In genomic region chr2:53787255-53787910, GRCh38 we compare ENCODE assay signal across 8 cellular contexts. TPM values are rescaled to one million over a fixed set of nuclear protein-coding genes. Genes with fewer than 3 reads are reported as not detected.
DNase-seq lines count a peak whose midpoint lies in the region; TF ChIP-seq lines count a peak whose summit lies in the region.

No MANE protein-coding gene starts in this region.

- no peaks in the 10 kb centered on the region for H3K9me2 ChIP-seq in Loucy (replicated peaks; ENCODE audit: low read depth, low read length)

- no peaks in the 10 kb centered on the region for H3K27me3 ChIP-seq in Loucy (ENCODE audit: insufficient read depth, low read length, poor library complexity, severe bottlenecking)
- H3K27me3 ChIP-seq in right atrium auricular region, result no peaks in the 10 kb centered on the region

- H3K4me1 Mint-ChIP-seq in activated naive CD8-positive, alpha-beta T cell treated with anti-CD3 and anti-CD28 coated beads for 36 hours, result peaks cover 38% of the 10 kb centered on the region

- H3K4me2 ChIP-seq in Loucy (ENCODE audit: low read depth, low read length, poor library complexity, severe bottlenecking), result peak overlapping the region; percentile 99

- no peaks in the 10 kb centered on the region for H3K9me3 Mint-ChIP-seq in activated naive CD8-positive, alpha-beta T cell treated with anti-CD3 and anti-CD28 coated beads for 36 hours

- H3K27me3 Mint-ChIP-seq in activated naive CD8-positive, alpha-beta T cell treated with anti-CD3 and anti-CD28 coated beads for 36 hours, result no peaks in the 10 kb centered on the region

- peaks cover 92% of the 10 kb centered on the region for H3K79me2 ChIP-seq in Loucy (ENCODE audit: insufficient read depth, low read length)

- peaks cover 49% of the 10 kb centered on the region for H4K20me1 ChIP-seq in Loucy (ENCODE audit: insufficient read depth, low read length, poor library complexity, severe bottlenecking)

- DNase-seq in activated T-cell treated with anti-CD3 and anti-CD28 coated beads for 4 hours, result peak; percentile 8
- DNase-seq in activated T-cell treated with anti-CD3 and anti-CD28 coated beads, Interleukin-2, amount 50 U/mL, for 1 hour, result no peak
- no peak for DNase-seq in HFF-Myc (ENCODE audit: extremely low read depth, low read depth)
- DNase-seq in activated naive CD8-positive, alpha-beta T cell treated with anti-CD3 and anti-CD28 coated beads for 36 hours, result no peak
- DNase-seq in right atrium auricular region (ENCODE audit: low spot score), result no peak
- DNase-seq in retinal pigment epithelial cell (ENCODE audit: low read depth), result no peak
- no peak for DNase-seq in activated gamma-delta T cell treated with Interleukin-2 at 50 U/mL for 16 hours

- no peaks in the 10 kb centered on the region for H3K9me3 ChIP-seq in Loucy (ENCODE audit: insufficient read depth, low read depth, low read length)
- no peaks in the 10 kb centered on the region for H3K9me3 ChIP-seq in right atrium auricular region

- peaks cover 8% of the 10 kb centered on the region for H3K36me3 Mint-ChIP-seq in activated naive CD8-positive, alpha-beta T cell treated with anti-CD3 and anti-CD28 coated beads for 36 hours

- H3K4me1 ChIP-seq in Loucy (ENCODE audit: insufficient read depth, low read length, poor library complexity, severe bottlenecking) (peaks cover 59% of the 10 kb centered on the region), right atrium auricular region (peaks cover 0 to 35% of the 10 kb centered on the region in 2 donors)

- TF ChIP-seq CTCF in HFF-Myc (IDR thresholded peaks at IDR 0.05; ENCODE audit: low read depth, low read length, missing control alignments), result no peak
- TF ChIP-seq CTCF in Loucy (conservative IDR thresholded peaks at IDR 0.05; ENCODE audit: low read length), result no peak
- TF ChIP-seq CTCF in right atrium auricular region (IDR thresholded peaks at IDR 0.05), result peak in 1 of 2 donors; percentile 35
- no peak for TF ChIP-seq CTCF in retinal pigment epithelial cell (conservative IDR thresholded peaks at IDR 0.05; ENCODE audit: low read depth, low read length)

- peak overlapping the region; percentile 94 for H3K9ac ChIP-seq in Loucy (ENCODE audit: low read depth, low read length, poor library complexity, severe bottlenecking)

- H2AFZ ChIP-seq in Loucy (ENCODE audit: low read length), result peak overlapping the region; percentile 94

- no peaks in the 10 kb centered on the region for H3K36me3 ChIP-seq in Loucy (ENCODE audit: insufficient read depth, low read length)
- H3K36me3 ChIP-seq in right atrium auricular region, result no peaks in the 10 kb centered on the region

- peak overlapping the region; percentile 80 to 81 for H3K27ac ChIP-seq in right atrium auricular region

- H3F3A ChIP-seq in Loucy (ENCODE audit: low read depth), result no peaks in the 10 kb centered on the region

- H3K4me3 ChIP-seq in HFF-Myc (replicated peaks; ENCODE audit: low read depth, low read length) (peak overlapping the region; percentile 71), Loucy (ENCODE audit: low read length, poor library complexity, severe bottlenecking) (peak overlapping the region; percentile 82), right atrium auricular region (peak overlapping the region; percentile 84 to 90), retinal pigment epithelial cell (ENCODE audit: low read length) (peak overlapping the region; percentile 96)

- H3K4me3 Mint-ChIP-seq in activated naive CD8-positive, alpha-beta T cell treated with anti-CD3 and anti-CD28 coated beads for 36 hours, result peak overlapping the region; percentile 94

- peak overlapping the region; percentile 91 for H3K27ac Mint-ChIP-seq in activated naive CD8-positive, alpha-beta T cell treated with anti-CD3 and anti-CD28 coated beads for 36 hours

RNA-seq across cellular contexts. Expression of gene ERLEC1, which starts 0.5 kb away (rescaled TPM):
- 10 to 100 TPM; 17.5 to 18.6 TPM for total RNA-seq in activated naive CD8-positive, alpha-beta T cell treated with anti-CD3 and anti-CD28 coated beads for 36 hours
- 10 to 100 TPM; 41.2 to 55.7 TPM for total RNA-seq in right atrium auricular region

RNA-seq across cellular contexts. Expression of gene ASB3, which starts 0.6 kb away (rescaled TPM):
- total RNA-seq in activated naive CD8-positive, alpha-beta T cell treated with anti-CD3 and anti-CD28 coated beads for 36 hours, result 10 to 100 TPM; 18.6 to 19.6 TPM
- 10 to 100 TPM in 1 of 2 donors, 1 to 10 TPM in 1; 9.2 to 11.4 TPM for total RNA-seq in right atrium auricular region

RNA-seq across cellular contexts. Expression of gene CHAC2, which starts 19.8 kb away (rescaled TPM):
- total RNA-seq in activated naive CD8-positive, alpha-beta T cell treated with anti-CD3 and anti-CD28 coated beads for 36 hours, result 10 to 100 TPM; 28.0 to 29.6 TPM
- 1 to 10 TPM; 3.3 to 4.3 TPM for total RNA-seq in right atrium auricular region

Comparison
In these comparisons a context has a peak if more than half of its experiments do, and no peak if none do; other contexts are left out.
1. RNA of gene CHAC2, which starts 19.8 kb away (total RNA-seq): 28.0 to 29.6 TPM in activated naive CD8-positive, alpha-beta T cell treated with anti-CD3 and anti-CD28 coated beads for 36 hours; 3.3 to 4.3 TPM in right atrium auricular region; every median in the first group is over 4 times any median in the second.
2. Peak in every context shown above with its lines, with median percentiles within 50 percentile points of each other: H3K4me3 ChIP-seq.